1 cellular context compared by ENCODE assay signal in genomic region chr10:120953897-120954296, GRCh38.
TF ChIP-seq lines count a peak whose summit lies in the region.

No MANE protein-coding gene starts in this region.

TF ChIP-seq in GM23338, 12 proteins besides CTCF, POLR2A, EP300 and RAD21 (continued from another document):
- TF ChIP-seq ZNF462 (CRISPR knock-in tag; IDR thresholded peaks at IDR 0.05), result no peak
- TF ChIP-seq EZH2 (IDR thresholded peaks at IDR 0.05; ENCODE audit: low read depth, unreplicated experiment), result no peak
- TF ChIP-seq REST (IDR thresholded peaks at IDR 0.05; ENCODE audit: unreplicated experiment), result no peak
